Comparison of ENCODE assay signal across 21 cellular contexts in the genomic region with DNA sequence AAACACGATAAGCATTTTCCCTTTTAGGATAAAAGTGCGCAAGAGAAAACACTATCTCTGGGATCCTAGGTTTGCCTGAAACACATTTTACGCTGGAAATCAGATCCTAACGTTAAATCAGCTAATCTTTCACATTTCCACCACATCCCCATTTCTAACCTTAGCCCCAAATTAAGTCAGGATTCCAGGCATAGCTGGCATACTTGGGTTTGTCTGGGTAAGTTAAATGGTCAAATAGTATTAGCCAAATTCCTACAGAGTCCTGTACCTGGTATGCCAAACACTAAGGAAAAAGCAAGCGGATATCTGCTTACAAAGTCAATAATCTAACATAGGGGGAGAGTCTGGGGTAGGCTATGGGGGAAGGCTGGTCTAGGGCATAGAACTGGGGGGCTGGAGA.
DNase-seq lines count a peak whose midpoint lies in the region; ATAC-seq lines count a peak whose summit lies in the region.
"Had no signal": no experiment of that assay in that cellular context is flagged by ENCODE, and none has a peak within 500 bp of the region (broad histone marks: within the 10 kb centered on the region; RNA-seq: fewer than 3 reads in every experiment).

No MANE protein-coding gene starts in this region.

- peak overlapping the region; percentile 81 for H2BK120ac ChIP-seq in trophoblast cell (ENCODE audit: insufficient read depth, low read length, poor library complexity)

- H2BK5ac ChIP-seq in trophoblast cell (ENCODE audit: low read depth, low read length, poor library complexity) = peak overlapping the region; percentile 56

- H2BK12ac ChIP-seq in trophoblast cell (ENCODE audit: low read length) = no peak overlapping the region

- H3K27ac ChIP-seq in SJCRH30 (peak overlapping the region; percentile 76), iPS DF 6.9 (ENCODE audit: low read length) (no peak overlapping the region), trophoblast cell (ENCODE audit: low read depth, low read length) (peak overlapping the region; percentile 80)
- H3K27ac ChIP-seq: gastroesophageal sphincter, hepatocyte had no signal

- no peak overlapping the region for H3K4ac ChIP-seq in trophoblast cell (ENCODE audit: low read depth, low read length)

- peaks cover 11% of the 10 kb centered on the region for H3K79me1 ChIP-seq in trophoblast cell (ENCODE audit: low read length)

- no peak overlapping the region for H3K9ac ChIP-seq in trophoblast cell (ENCODE audit: low read length)

- no peak overlapping the region for H2AFZ ChIP-seq in trophoblast cell (ENCODE audit: insufficient read depth, low read length, poor library complexity)
- H2AFZ ChIP-seq: hepatocyte had no signal

- H3K79me2 ChIP-seq in trophoblast cell (ENCODE audit: control insufficient read depth, insufficient read depth, low read length, poor library complexity) = no peaks in the 10 kb centered on the region
- H3K79me2 ChIP-seq: hepatocyte had no signal

- peak; percentile 49 for DNase-seq in ELF-1 (ENCODE audit: low read depth, low spot score)
- DNase-seq in SJCRH30 = peak in 1 of 2 experiments; percentile 16
- peak; percentile 41 for DNase-seq in iPS DF 6.9 (ENCODE audit: low read depth, low spot score)
- peak; percentile 7 to 44 for DNase-seq in trophoblast cell
- DNase-seq in OCI-M1 (lab: John Stamatoyannopoulos, UW) = no peak
- DNase-seq in NCI-H345 treated with DMSO at 0.1 percent for 48 hours (lab: John Stamatoyannopoulos, UW; ENCODE audit: unreplicated experiment) = no peak
- DNase-seq in activated CD4-positive, alpha-beta T cell treated with anti-CD3 and anti-CD28 coated beads for 4 hours = no peak
- DNase-seq: activated CD4-positive, alpha-beta T cell treated with anti-CD3 and anti-CD28 coated beads for 36 hours; DMS79 treated with DMSO at 0.1 percent for 48 hours; effector CD4-positive, alpha-beta T cell; left ventricle myocardium superior; NCI-H82; stimulated activated CD4-positive, alpha-beta T cell treated with anti-CD3 and anti-CD28 coated beads, Interleukin-15, amount 100 ng/mL, for 24 hours; stimulated activated CD4-positive, alpha-beta T cell treated with anti-CD3 and anti-CD28 coated beads, Interleukin-4, amount 100 ng/mL, for 4 hours; SW 1271; T-helper 9 cell had no signal

- H4K91ac ChIP-seq in trophoblast cell (ENCODE audit: low read depth, low read length) = no peak overlapping the region

- H3K23ac ChIP-seq in trophoblast cell (ENCODE audit: low read length) = no peak overlapping the region

- no peak overlapping the region for H3K18ac ChIP-seq in trophoblast cell (ENCODE audit: low read length)

- H4K12ac ChIP-seq in trophoblast cell (ENCODE audit: low read depth, low read length) = no peak overlapping the region

- H3K4me3 ChIP-seq in SJCRH30 = 0 out of 2 replicates have a peak overlapping the region, but pooled peaks have one; percentile 2
- H3K4me3 ChIP-seq in iPS DF 6.9 (ENCODE audit: low read length) = no peak overlapping the region
- no peak overlapping the region for H3K4me3 ChIP-seq in trophoblast cell (ENCODE audit: low read depth, low read length)
- H3K4me3 ChIP-seq: gastroesophageal sphincter, HAP-1, hepatocyte had no signal

- H2AK5ac ChIP-seq in trophoblast cell (ENCODE audit: low read length) = no peak overlapping the region

- H3K4me2 ChIP-seq in trophoblast cell (ENCODE audit: low read length) = peak overlapping the region; percentile 44
- H3K4me2 ChIP-seq: hepatocyte had no signal

- H4K8ac ChIP-seq in trophoblast cell (ENCODE audit: low read depth, low read length) = no peak overlapping the region

- H3K36me3 ChIP-seq in SJCRH30 = no peaks in the 10 kb centered on the region
- no peaks in the 10 kb centered on the region for H3K36me3 ChIP-seq in iPS DF 6.9 (ENCODE audit: control insufficient read depth, insufficient read depth, low read length)
- no peaks in the 10 kb centered on the region for H3K36me3 ChIP-seq in trophoblast cell (ENCODE audit: control insufficient read depth in 1 of 2, insufficient read depth in 2 of 2, low read length in 2 of 2)
- H3K36me3 ChIP-seq: gastroesophageal sphincter, HAP-1 had no signal

- no peak overlapping the region for H3K14ac ChIP-seq in trophoblast cell (ENCODE audit: low read length)

- H3K9me3 ChIP-seq in SJCRH30 (replicated peaks) (no peaks in the 10 kb centered on the region), iPS DF 6.9 (ENCODE audit: control insufficient read depth, insufficient read depth, low read length) (no peaks in the 10 kb centered on the region), trophoblast cell (ENCODE audit: insufficient read depth, low read depth, low read length) (no peaks in the 10 kb centered on the region)
- H3K9me3 ChIP-seq: gastroesophageal sphincter, HAP-1 had no signal

- H3K4me1 ChIP-seq in SJCRH30 (peaks cover 10% of the 10 kb centered on the region), iPS DF 6.9 (ENCODE audit: control insufficient read depth, insufficient read depth, low read length) (peaks cover 2% of the 10 kb centered on the region; the same call in 1 of the 2 replicates), trophoblast cell (ENCODE audit: control insufficient read depth in 1 of 2, insufficient read depth in 2 of 2, low read length in 2 of 2) (peaks cover 0 to 2% of the 10 kb centered on the region in 2 experiments)
- H3K4me1 ChIP-seq: gastroesophageal sphincter, HAP-1 had no signal

- no peak for ATAC-seq in HG02870 (IDR thresholded peaks at IDR 0.05; ENCODE audit: unreplicated experiment)
- ATAC-seq: activated CD4-positive, alpha-beta T cell treated with anti-CD3 and anti-CD28 coated beads for 36 hours; gastroesophageal sphincter; left ventricle myocardium superior; stimulated activated effector memory CD8-positive, alpha-beta T cell treated with anti-CD3 and anti-CD28 coated beads, Interleukin-12 subunit alpha, Interleukin-12 subunit beta, amount 100 ng/mL, for 72 hours had no signal

- H3K27me3 ChIP-seq in SJCRH30 = no peaks in the 10 kb centered on the region
- no peaks in the 10 kb centered on the region for H3K27me3 ChIP-seq in iPS DF 6.9 (ENCODE audit: control insufficient read depth, insufficient read depth, low read length)
- H3K27me3 ChIP-seq in trophoblast cell (ENCODE audit: insufficient read depth, low read length) = no peaks in the 10 kb centered on the region

- WGBS in iPS DF 6.9 (ENCODE audit: insufficient coverage, insufficient read length) = no CpG with 5 or more reads among the region's 5 CpGs
- no CpG with 5 or more reads among the region's 5 CpGs for WGBS in trophoblast cell (ENCODE audit: extremely low coverage, insufficient coverage, insufficient read length)

Comparison
In these comparisons a context has a peak if more than half of its experiments do, and no peak if none do; other contexts are left out.
1. DNase-seq: peak in ELF-1 (single experiment), iPS DF 6.9 (single experiment) and trophoblast cell (2 of 2); none in OCI-M1 (single experiment), NCI-H345 treated with DMSO at 0.1 percent for 48 hours (single experiment) and activated CD4-positive, alpha-beta T cell treated with anti-CD3 and anti-CD28 coated beads for 4 hours (0 of 2).